ENCODE assay signal across 20 cellular contexts in the genomic region with DNA sequence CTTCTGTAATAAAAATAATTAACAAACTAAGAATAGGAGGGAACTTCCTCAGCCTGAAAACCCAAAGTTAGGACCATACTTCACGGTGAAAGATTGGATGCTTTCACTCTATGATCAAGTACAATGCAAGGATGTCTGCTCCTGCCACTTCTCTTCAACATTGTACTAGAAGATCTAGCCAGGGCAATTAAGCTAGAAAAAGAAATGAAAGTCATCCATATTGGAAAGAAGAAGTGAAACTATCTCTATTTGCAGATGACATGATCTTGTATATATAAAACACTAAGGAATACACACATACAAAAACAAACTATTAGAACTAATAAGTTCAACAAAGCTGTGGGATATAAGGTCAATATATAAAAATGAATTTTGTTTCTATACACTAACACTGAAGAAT.
"Had no signal": no experiment of that assay in that cellular context is flagged by ENCODE, and none has a peak within 500 bp of the region (broad histone marks: within the 10 kb centered on the region; RNA-seq: fewer than 3 reads in every experiment).

No MANE protein-coding gene starts in this region.

- FAIRE-seq: bronchial epithelial cell had no signal

- H3K27ac Mint-ChIP-seq: activated naive CD8-positive, alpha-beta T cell treated with anti-CD3 and anti-CD28 coated beads, Interleukin-2, amount 10 ng/mL, durations not matched to agents 7 days and 5 days; activated T-cell treated with anti-CD3 and anti-CD28 coated beads, Interleukin-2, amount 50 U/mL, for 72 hours; endodermal cell; immature natural killer cell; naive thymus-derived CD4-positive, alpha-beta T cell; T-helper 2 cell treated with Interferon-gamma antibody and Interleukin-4, amounts not matched to agents 5 μg/mL and 100 μg/mL, for 36 hours had no signal

- H3K9me3 Mint-ChIP-seq: activated T-cell treated with anti-CD3 and anti-CD28 coated beads, Interleukin-2, amount 50 U/mL, for 72 hours; endodermal cell; immature natural killer cell had no signal

- ATAC-seq: activated T-cell treated with anti-CD3 and anti-CD28 coated beads, Interleukin-2, amount 50 U/mL, for 72 hours; left cardiac atrium; lower lobe of right lung; naive thymus-derived CD4-positive, alpha-beta T cell had no signal

- H3K4me1 ChIP-seq: ascending aorta, lower lobe of right lung, right atrium auricular region had no signal

- H3K4me3 ChIP-seq: ascending aorta, lower lobe of right lung, right atrium auricular region, skin epidermis had no signal

- DNase-seq: activated CD4-positive, alpha-beta T cell treated with anti-CD3 and anti-CD28 coated beads, Interleukin-2, amount 50 U/mL, for 48 hours; activated CD4-positive, CD25-positive, alpha-beta regulatory T cell treated with anti-CD3 and anti-CD28 coated beads, Interleukin-2, amount 50 U/mL, for 72 hours; activated gamma-delta T cell treated with Interleukin-2 at 50 U/mL for 16 hours; activated naive CD8-positive, alpha-beta T cell treated with anti-CD3 and anti-CD28 coated beads, Interleukin-2, amount 10 ng/mL, durations not matched to agents 7 days and 5 days; activated T-cell treated with anti-CD3 and anti-CD28 coated beads, Interleukin-2, amount 50 U/mL, for 72 hours; endodermal cell; immature natural killer cell; left cardiac atrium; lower lobe of right lung; midbrain; naive thymus-derived CD4-positive, alpha-beta T cell; posterior cingulate gyrus; stimulated activated naive CD4-positive, alpha-beta T cell; substantia nigra; trophoblast cell had no signal

- H3K36me3 Mint-ChIP-seq: activated naive CD8-positive, alpha-beta T cell treated with anti-CD3 and anti-CD28 coated beads, Interleukin-2, amount 10 ng/mL, durations not matched to agents 7 days and 5 days; immature natural killer cell had no signal

- H3K36me3 ChIP-seq: ascending aorta, lower lobe of right lung, right atrium auricular region had no signal

- H3K27me3 ChIP-seq: ascending aorta, right atrium auricular region had no signal

- H3K27ac ChIP-seq: ascending aorta, lower lobe of right lung, right atrium auricular region, skin epidermis had no signal

- H3K9me3 ChIP-seq: ascending aorta, lower lobe of right lung had no signal
